ENCODE assay signal across 8 cellular contexts in genomic region chr12:118061876-118062791, GRCh38. TPM values are rescaled to one million over a fixed set of nuclear protein-coding genes. Genes with fewer than 3 reads are reported as not detected.
A peak's percentile ranks its signal among the peaks of the same experiment; 100 is the strongest.
DNase-seq lines count a peak whose midpoint lies in the region; ATAC-seq, FAIRE-seq and TF ChIP-seq lines count a peak whose summit lies in the region.

No MANE protein-coding gene starts in this region.

- DNase-seq in Caki2 (ENCODE audit: low read depth) (peak; percentile 51), HFF-Myc (ENCODE audit: extremely low read depth, low read depth) (no peak), HepG2 (ENCODE audit: low spot score) (no peak)
- peak; percentile 17 for DNase-seq in stimulated activated naive CD4-positive, alpha-beta T cell treated with Interleukin-2 at 50 U/mL for 16 hours (lab: John Stamatoyannopoulos, UW)

- TF ChIP-seq RAD21 in HepG2 (CRISPR knock-in tag; IDR thresholded peaks at IDR 0.05): no peak

- no peaks in the 10 kb centered on the region for H3K27me3 ChIP-seq in duodenal mucosa (ENCODE audit: control insufficient read depth in 1 of 2, insufficient read depth in 2 of 2, low read length in 2 of 2)
- no peaks in the 10 kb centered on the region; a peak in 1 of 5 replicates for H3K27me3 ChIP-seq in HepG2 (ENCODE audit: control insufficient read depth in 1 of 2, insufficient read depth in 2 of 2, low read length in 2 of 2)

- H3K4me3 ChIP-seq in HFF-Myc (replicated peaks; ENCODE audit: low read depth, low read length) (peak overlapping the region; percentile 60), duodenal mucosa (ENCODE audit: low read depth in 1 of 2, low read length in 2 of 2) (peak overlapping the region; percentile 90 to 91), HepG2 (replicated peaks in 1 of 3; ENCODE audit: insufficient read depth in 1 of 3, low read depth in 2 of 3, low read length in 3 of 3) (peak overlapping the region; percentile 69 to 90 (median 86))

- TSS peak; percentile 58 for BruUV-seq in HepG2 (replicated peaks; lab: Mats Ljungman, UMichigan)

- FAIRE-seq in HepG2 (lab: Jason Lieb, UNC): peak; percentile 34

- TF ChIP-seq POLR2A in HepG2 (IDR thresholded peaks at IDR 0.05; ENCODE audit: insufficient read depth in 1 of 2, low read depth in 2 of 2, low read length in 2 of 2): peak; percentile 36 to 44; a peak in 2 of 4 replicates

- ATAC-seq in SK-N-SH treated with all-trans-retinoic acid at 6 μM for 48 hours: peak; percentile 78
- ATAC-seq in HepG2: peak; percentile 11; the same call in 2 of the 3 replicates
- ATAC-seq in GM21447 (IDR thresholded peaks at IDR 0.05; ENCODE audit: unreplicated experiment): no peak
- no peak for ATAC-seq in GM18873 (IDR thresholded peaks at IDR 0.05; ENCODE audit: low FRiP score, unreplicated experiment)

- H3K36me3 ChIP-seq in duodenal mucosa (ENCODE audit: control insufficient read depth in 1 of 2, insufficient read depth in 2 of 2, low read length in 2 of 2) (peaks cover 0 to 6% of the 10 kb centered on the region in 2 donors), HepG2 (replicated peaks in 1 of 2; ENCODE audit: control insufficient read depth in 1 of 2, insufficient read depth in 2 of 2, low read length in 2 of 2) (no peaks in the 10 kb centered on the region)

- TF ChIP-seq EP300 in HepG2 (IDR thresholded peaks at IDR 0.05; ENCODE audit: low read depth in 2 of 2, low read length in 2 of 2) (no peak), HepG2 (CRISPR knock-in tag; IDR thresholded peaks at IDR 0.05; ENCODE audit: borderline replicate concordance) (no peak)

- POLR2A ChIA-PET in HepG2 (lab: Yijun Ruan, JAX): interaction anchor here (0.9 to 2.0 kb wide), 9 partner anchors 9 to 971 kb away, joined by 3 to 7 read pairs (median 4); partner anchors contain the start of genes SUDS3 and VSIG10

- H3K4me1 ChIP-seq in duodenal mucosa (ENCODE audit: control insufficient read depth in 1 of 2, insufficient read depth in 2 of 2, low read length in 2 of 2) (peaks cover 24 to 34% of the 10 kb centered on the region in 2 donors), HepG2 (ENCODE audit: insufficient read depth, low read length) (peaks cover 53% of the 10 kb centered on the region)

- intact Hi-C loops in HepG2 (cut with micrococcal nuclease; ENCODE audit: unreplicated experiment): loop anchor here (1.0 kb wide), 2 partner anchors 10 to 41 kb away; no protein-coding TSS in a partner anchor

- peak overlapping the region; percentile 92 for H3K27ac ChIP-seq in duodenal mucosa (ENCODE audit: low read depth, low read length)
- H3K27ac ChIP-seq in HepG2 (ENCODE audit: extremely low read length, insufficient read depth, low read length): peak overlapping the region; percentile 81

- H3K79me2 ChIP-seq in HepG2 (ENCODE audit: insufficient read depth, low read length): peaks cover 17% of the 10 kb centered on the region

- no peak for TF ChIP-seq CTCF in HFF-Myc (IDR thresholded peaks at IDR 0.05; ENCODE audit: low read depth, low read length, missing control alignments)
- no peak for TF ChIP-seq CTCF in HepG2 (CRISPR knock-in tag; IDR thresholded peaks at IDR 0.05)

- CTCF ChIA-PET in HepG2 (lab: Yijun Ruan, JAX; ENCODE audit: low intra/inter-chr PET ratio, low total read pairs): no interaction called here

- H4K20me1 ChIP-seq in HepG2 (ENCODE audit: insufficient read depth, low read length): no peaks in the 10 kb centered on the region

- H3K9me3 ChIP-seq in duodenal mucosa (ENCODE audit: control insufficient read depth in 1 of 2, low read length in 2 of 2) (no peaks in the 10 kb centered on the region), HepG2 (ENCODE audit: low read length) (no peaks in the 10 kb centered on the region)

- H3K9ac ChIP-seq in duodenal mucosa (ENCODE audit: low read depth in 1 of 2, low read length in 2 of 2) (peak overlapping the region; percentile 96 to 98), HepG2 (ENCODE audit: insufficient read depth, low read depth, low read length) (peak overlapping the region; percentile 78)

- peak overlapping the region; percentile 88 for H3K4me2 ChIP-seq in HepG2 (ENCODE audit: low read depth, low read length)

- in situ Hi-C loops in Caki2 (cut with HindIII; ENCODE audit: low pct_unique_long_range_greater_than_20kb, low sequenced_read_pairs) (no loop called here), HepG2 (cut with HindIII; ENCODE audit: extremely low pct_ligation_motif_present, low pct_unique_long_range_greater_than_20kb) (no loop called here)

- no peak overlapping the region for H2AFZ ChIP-seq in HepG2 (ENCODE audit: low read length)

- WGBS in HepG2 (ENCODE audit: low lambda C conversion rate): 1% methylated on average over 40 of the region's 41 CpGs

RNA-seq across cellular contexts. Expression of gene WSB2, which starts 1.2 kb away (rescaled TPM):
- total RNA-seq in Caki2 (2014; rRNA removed; shearing (Covaris generic); ENCODE audit: low replicate concordance): 128 and 149 TPM in 2 replicates
- 31.0 and 39.5 TPM in 2 replicates for total RNA-seq in HepG2 (2016; rRNA removed; fragmentation: Illumina TruSeq; extraction: Trizol)
- total RNA-seq in HepG2 (2016; cell fraction: cytosol; rRNA removed; fragmentation: Illumina TruSeq; extraction: Trizol; ENCODE audit: low read depth): 58.3 and 64.9 TPM in 2 replicates
- total RNA-seq in HepG2 (2016; cell fraction: insoluble cytoplasmic fraction; rRNA removed; fragmentation: Illumina TruSeq; extraction: Trizol): 32.3 and 33.3 TPM in 2 replicates
- 113 and 119 TPM in 2 replicates for total RNA-seq in HepG2 (2016; cell fraction: membrane; rRNA removed; fragmentation: Illumina TruSeq; extraction: Trizol)
- total RNA-seq in HepG2 (2016; cell fraction: nucleus; rRNA removed; fragmentation: Illumina TruSeq; extraction: Trizol): 17.3 and 21.7 TPM in 2 replicates
- polyA plus RNA-seq in HepG2 (2011; rRNA removed): 76.5 and 82.8 TPM in 2 replicates
- polyA plus RNA-seq in HepG2 (2011; cell fraction: cytosol; rRNA removed): 90.5 and 92.1 TPM in 2 replicates
- 33.9 and 37.1 TPM in 2 replicates for polyA plus RNA-seq in HepG2 (2011; cell fraction: nucleus; rRNA removed)
- polyA plus RNA-seq in HepG2 (2012): 39.1 and 50.3 TPM in 2 replicates
- polyA plus RNA-seq in HepG2 (2016; cell fraction: cytosol; fragmentation: Illumina TruSeq; extraction: Trizol; ENCODE audit: low read depth): 108 and 109 TPM in 2 replicates
- polyA plus RNA-seq in HepG2 (2016; cell fraction: insoluble cytoplasmic fraction; fragmentation: Illumina TruSeq; extraction: Trizol; ENCODE audit: low read depth): 32.4 and 39.7 TPM in 2 replicates
- 111 and 130 TPM in 2 replicates for polyA plus RNA-seq in HepG2 (2016; cell fraction: membrane; fragmentation: Illumina TruSeq; extraction: Trizol; ENCODE audit: low read depth)
- 25.3 and 27.6 TPM in 2 replicates for polyA plus RNA-seq in HepG2 (2016; cell fraction: nucleus; fragmentation: Illumina TruSeq; extraction: Trizol; ENCODE audit: insufficient read depth, low read depth)
- polyA minus RNA-seq in HepG2 (2011; rRNA and poly(A)+ RNA removed; ENCODE audit: low replicate concordance): 192 and 280 TPM in 2 replicates
- 89.2 and 103 TPM in 2 replicates for polyA minus RNA-seq in HepG2 (2011; cell fraction: cytosol; rRNA and poly(A)+ RNA removed)
- 50.3 and 54.8 TPM in 2 replicates for polyA minus RNA-seq in HepG2 (2011; cell fraction: nucleus; rRNA and poly(A)+ RNA removed)

RNA-seq across cellular contexts. Expression of gene VSIG10, which starts 41.7 kb away (rescaled TPM):
- total RNA-seq in Caki2 (2014; rRNA removed; shearing (Covaris generic); ENCODE audit: low replicate concordance): 14.9 and 80.6 TPM in 2 replicates
- 35.6 and 42.5 TPM in 2 replicates for total RNA-seq in HepG2 (2016; rRNA removed; fragmentation: Illumina TruSeq; extraction: Trizol)
- total RNA-seq in HepG2 (2016; cell fraction: cytosol; rRNA removed; fragmentation: Illumina TruSeq; extraction: Trizol; ENCODE audit: low read depth): 41.4 and 41.9 TPM in 2 replicates
- total RNA-seq in HepG2 (2016; cell fraction: insoluble cytoplasmic fraction; rRNA removed; fragmentation: Illumina TruSeq; extraction: Trizol): 29.0 and 43.3 TPM in 2 replicates
- 61.2 and 66.1 TPM in 2 replicates for total RNA-seq in HepG2 (2016; cell fraction: membrane; rRNA removed; fragmentation: Illumina TruSeq; extraction: Trizol)
- total RNA-seq in HepG2 (2016; cell fraction: nucleus; rRNA removed; fragmentation: Illumina TruSeq; extraction: Trizol): 32.5 and 36.1 TPM in 2 replicates
- polyA plus RNA-seq in HepG2 (2011; rRNA removed): 25.6 and 28.6 TPM in 2 replicates
- polyA plus RNA-seq in HepG2 (2011; cell fraction: cytosol; rRNA removed): 14.4 and 18.0 TPM in 2 replicates
- 31.1 and 32.4 TPM in 2 replicates for polyA plus RNA-seq in HepG2 (2011; cell fraction: nucleus; rRNA removed)
- 17.8 and 18.7 TPM in 2 replicates for polyA plus RNA-seq in HepG2 (2012)
- polyA plus RNA-seq in HepG2 (2016; cell fraction: cytosol; fragmentation: Illumina TruSeq; extraction: Trizol; ENCODE audit: low read depth): 37.2 and 39.4 TPM in 2 replicates
- 24.5 and 25.4 TPM in 2 replicates for polyA plus RNA-seq in HepG2 (2016; cell fraction: insoluble cytoplasmic fraction; fragmentation: Illumina TruSeq; extraction: Trizol; ENCODE audit: low read depth)
- polyA plus RNA-seq in HepG2 (2016; cell fraction: membrane; fragmentation: Illumina TruSeq; extraction: Trizol; ENCODE audit: low read depth): 41.6 and 46.3 TPM in 2 replicates
- 44.9 and 47.7 TPM in 2 replicates for polyA plus RNA-seq in HepG2 (2016; cell fraction: nucleus; fragmentation: Illumina TruSeq; extraction: Trizol; ENCODE audit: insufficient read depth, low read depth)
- 47.1 and 101 TPM in 2 replicates for polyA minus RNA-seq in HepG2 (2011; rRNA and poly(A)+ RNA removed; ENCODE audit: low replicate concordance)
- 10.2 and 11.3 TPM in 2 replicates for polyA minus RNA-seq in HepG2 (2011; cell fraction: cytosol; rRNA and poly(A)+ RNA removed)
- 40.0 and 44.4 TPM in 2 replicates for polyA minus RNA-seq in HepG2 (2011; cell fraction: nucleus; rRNA and poly(A)+ RNA removed)

RNA-seq across cellular contexts. Expression of gene RFC5, which starts 45.6 kb away (rescaled TPM):
- total RNA-seq in Caki2 (2014; rRNA removed; shearing (Covaris generic); ENCODE audit: low replicate concordance): 45.0 and 57.6 TPM in 2 replicates
- total RNA-seq in HepG2 (2016; rRNA removed; fragmentation: Illumina TruSeq; extraction: Trizol): 51.4 and 66.2 TPM in 2 replicates
- 22.7 and 23.4 TPM in 2 replicates for total RNA-seq in HepG2 (2016; cell fraction: cytosol; rRNA removed; fragmentation: Illumina TruSeq; extraction: Trizol; ENCODE audit: low read depth)
- total RNA-seq in HepG2 (2016; cell fraction: insoluble cytoplasmic fraction; rRNA removed; fragmentation: Illumina TruSeq; extraction: Trizol): 53.2 and 65.5 TPM in 2 replicates
- total RNA-seq in HepG2 (2016; cell fraction: membrane; rRNA removed; fragmentation: Illumina TruSeq; extraction: Trizol): 26.8 and 27.2 TPM in 2 replicates
- total RNA-seq in HepG2 (2016; cell fraction: nucleus; rRNA removed; fragmentation: Illumina TruSeq; extraction: Trizol): 36.7 and 42.5 TPM in 2 replicates
- polyA plus RNA-seq in HepG2 (2011; rRNA removed): 12.1 and 16.8 TPM in 2 replicates
- 9.6 and 13.1 TPM in 2 replicates for polyA plus RNA-seq in HepG2 (2011; cell fraction: cytosol; rRNA removed)
- polyA plus RNA-seq in HepG2 (2011; cell fraction: nucleus; rRNA removed): 14.0 and 22.1 TPM in 2 replicates
- polyA plus RNA-seq in HepG2 (2012): 7.1 and 12.7 TPM in 2 replicates
- 9.8 and 11.9 TPM in 2 replicates for polyA plus RNA-seq in HepG2 (2016; cell fraction: cytosol; fragmentation: Illumina TruSeq; extraction: Trizol; ENCODE audit: low read depth)
- polyA plus RNA-seq in HepG2 (2016; cell fraction: insoluble cytoplasmic fraction; fragmentation: Illumina TruSeq; extraction: Trizol; ENCODE audit: low read depth): 71.8 and 75.5 TPM in 2 replicates
- 18.4 and 19.2 TPM in 2 replicates for polyA plus RNA-seq in HepG2 (2016; cell fraction: membrane; fragmentation: Illumina TruSeq; extraction: Trizol; ENCODE audit: low read depth)
- polyA plus RNA-seq in HepG2 (2016; cell fraction: nucleus; fragmentation: Illumina TruSeq; extraction: Trizol; ENCODE audit: insufficient read depth, low read depth): 57.5 and 58.7 TPM in 2 replicates
- polyA minus RNA-seq in HepG2 (2011; rRNA and poly(A)+ RNA removed; ENCODE audit: low replicate concordance): 15.8 and 70.0 TPM in 2 replicates
- polyA minus RNA-seq in HepG2 (2011; cell fraction: cytosol; rRNA and poly(A)+ RNA removed): 9.1 and 12.9 TPM in 2 replicates
- polyA minus RNA-seq in HepG2 (2011; cell fraction: nucleus; rRNA and poly(A)+ RNA removed): 17.5 and 18.8 TPM in 2 replicates

Comparison
In these comparisons a context has a peak if more than half of its experiments do, and no peak if none do; other contexts are left out.
1. DNase-seq: peak in Caki2 (single experiment) and stimulated activated naive CD4-positive, alpha-beta T cell treated with Interleukin-2 at 50 U/mL for 16 hours (single experiment); none in HFF-Myc (single experiment) and HepG2 (single experiment).
2. ATAC-seq: peak in SK-N-SH treated with all-trans-retinoic acid at 6 μM for 48 hours (single experiment) and HepG2 (single experiment); none in GM21447 (single experiment) and GM18873 (single experiment).
3. Peak in every context shown above with its lines, with median percentiles within 50 percentile points of each other: H3K4me3 ChIP-seq.